Comparison of ENCODE assay signal across 15 cellular contexts in genomic region chr22:44074286-44074984, GRCh38.
"Had no signal": no experiment of that assay in that cellular context is flagged by ENCODE, and none has a peak within 500 bp of the region (broad histone marks: within the 10 kb centered on the region; RNA-seq: fewer than 3 reads in every experiment).

No MANE protein-coding gene starts in this region.

- H3K9me3 ChIP-seq: esophagus muscularis mucosa had no signal

- DNase-seq: activated B cell treated with CpG ODN at 0.5 μM for 24 hours; activated CD4-positive, alpha-beta T cell treated with anti-CD3 and anti-CD28 coated beads for 48 hours; activated CD8-positive, alpha-beta T cell treated with anti-CD3 and anti-CD28 coated beads for 36 hours; activated gamma-delta T cell; activated T-cell treated with anti-CD3 and anti-CD28 coated beads, Interleukin-2, amount 50 U/mL, for 48 hours; left ventricle myocardium superior; naive thymus-derived CD8-positive, alpha-beta T cell; stimulated activated CD4-positive, alpha-beta T cell treated with anti-CD3 and anti-CD28 coated beads, Interleukin-12 subunit alpha, Interleukin-12 subunit beta, amount 100 ng/mL, for 4 hours; stimulated activated CD4-positive, alpha-beta T cell treated with anti-CD3 and anti-CD28 coated beads, Interleukin-2, amount 100 ng/mL, for 24 hours had no signal

- H3K36me3 Mint-ChIP-seq: activated naive CD4-positive, alpha-beta T cell treated with anti-CD3 and anti-CD28 coated beads, Interleukin-2, amount 50 U/mL, for 72 hours; naive thymus-derived CD8-positive, alpha-beta T cell had no signal

- H3K36me3 ChIP-seq: cardiac muscle cell, esophagus muscularis mucosa had no signal

- H3K4me3 Mint-ChIP-seq: activated B cell treated with CpG ODN at 0.5 μM for 24 hours; activated CD8-positive, alpha-beta T cell treated with anti-CD3 and anti-CD28 coated beads for 36 hours; memory B cell; naive thymus-derived CD8-positive, alpha-beta T cell; T-helper 1 cell treated with Interleukin-12 subunit alpha and Interleukin-12 subunit beta and Interleukin-4 antibody, amounts not matched to agents 30 μg/mL and 1 μg/mL, for 36 hours had no signal

- H3K27ac ChIP-seq: cardiac muscle cell, coronary artery, esophagus muscularis mucosa had no signal

- H3K27ac Mint-ChIP-seq: activated B cell treated with CpG ODN at 0.5 μM for 24 hours; activated CD8-positive, alpha-beta T cell treated with anti-CD3 and anti-CD28 coated beads for 36 hours; T-helper 1 cell treated with Interleukin-12 subunit alpha and Interleukin-12 subunit beta and Interleukin-4 antibody, amounts not matched to agents 30 μg/mL and 1 μg/mL, for 36 hours had no signal

- H3K9me3 Mint-ChIP-seq: activated B cell treated with CpG ODN at 0.5 μM for 24 hours; activated CD8-positive, alpha-beta T cell treated with anti-CD3 and anti-CD28 coated beads for 36 hours; activated naive CD4-positive, alpha-beta T cell treated with anti-CD3 and anti-CD28 coated beads, Interleukin-2, amount 50 U/mL, for 72 hours; memory B cell; naive thymus-derived CD8-positive, alpha-beta T cell; T-helper 1 cell treated with Interleukin-12 subunit alpha and Interleukin-12 subunit beta and Interleukin-4 antibody, amounts not matched to agents 30 μg/mL and 1 μg/mL, for 36 hours had no signal

- H3K4me3 ChIP-seq: cardiac muscle cell, coronary artery, esophagus muscularis mucosa had no signal

- H3K27me3 Mint-ChIP-seq: activated B cell treated with CpG ODN at 0.5 μM for 24 hours; activated CD8-positive, alpha-beta T cell treated with anti-CD3 and anti-CD28 coated beads for 36 hours; memory B cell had no signal

- H3K27me3 ChIP-seq: cardiac muscle cell, esophagus muscularis mucosa had no signal
